ENCODE assay signal across 8 cellular contexts in the genomic region with DNA sequence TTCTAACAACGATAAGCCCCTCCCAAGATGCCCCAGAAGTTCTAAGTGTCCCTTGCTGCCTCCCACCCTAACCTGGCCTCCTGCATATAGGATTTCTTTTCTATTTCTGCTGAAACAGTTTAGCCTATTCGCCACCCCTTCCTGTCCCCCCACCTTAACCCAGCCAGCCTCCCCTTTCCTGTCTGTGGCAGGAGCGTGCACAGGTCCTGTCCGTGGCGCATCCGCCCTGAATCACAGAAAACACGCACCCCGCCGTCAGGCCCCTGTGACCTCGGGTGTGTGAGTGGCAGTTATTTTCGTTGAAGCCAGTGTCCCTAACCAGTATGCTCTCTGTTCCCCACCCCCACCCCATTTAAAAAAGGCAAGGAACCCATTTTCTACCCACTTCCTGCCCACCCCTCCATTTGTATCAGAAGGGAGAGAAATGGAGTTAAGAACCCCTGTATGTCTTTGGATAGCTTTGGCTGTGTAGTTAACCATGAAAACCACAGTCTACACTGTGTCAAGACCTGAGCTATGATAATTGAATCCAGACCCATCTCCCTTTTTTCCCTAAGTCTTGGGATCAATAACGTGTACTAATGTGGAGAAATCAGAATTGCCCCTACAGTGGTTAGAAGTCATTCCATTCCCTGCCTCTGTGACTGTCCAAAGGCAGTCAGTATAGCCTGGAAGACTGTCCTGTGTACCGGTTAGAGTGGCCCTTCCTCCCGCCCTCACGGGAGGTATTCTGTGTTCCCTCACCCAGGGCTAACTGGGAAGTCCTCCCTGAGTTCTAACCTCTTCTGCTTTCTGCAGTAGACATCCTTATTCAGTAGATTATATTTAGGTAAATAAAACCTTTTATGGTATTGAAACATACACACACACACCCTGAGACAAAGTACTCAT. TPM values are rescaled to one million over a fixed set of nuclear protein-coding genes. Genes with fewer than 3 reads are reported as not detected.
DNase-seq lines count a peak whose midpoint lies in the region; ATAC-seq and TF ChIP-seq lines count a peak whose summit lies in the region.

No MANE protein-coding gene starts in this region.

- H3K4me3 Mint-ChIP-seq in MCF 10A (ENCODE audit: unreplicated experiment) = peak overlapping the region; percentile 56
- H3K4me3 Mint-ChIP-seq in memory B cell = peak overlapping the region; percentile 99
- H3K4me3 Mint-ChIP-seq in stimulated activated naive B cell treated with anti-CD40 and anti-IgM and Interleukin-4, amounts not matched to agents 10 μg/mL and 1 μg/mL and 100 μg/mL, for 72 hours = peak overlapping the region; percentile 95

- ATAC-seq in memory B cell (ENCODE audit: low read depth) (peak; percentile 41), GM19035 (IDR thresholded peaks at IDR 0.05; ENCODE audit: unreplicated experiment) (no peak)
- ATAC-seq in stimulated activated naive B cell treated with anti-CD40 and anti-IgM and Interleukin-4, amounts not matched to agents 10 μg/mL and 1 μg/mL and 100 μg/mL, for 72 hours (replicated peaks) = peak; percentile 61 to 67

- H3K27ac Mint-ChIP-seq in MCF 10A (ENCODE audit: low read depth, unreplicated experiment) = peak overlapping the region; percentile 2
- peak overlapping the region; percentile 83 for H3K27ac Mint-ChIP-seq in memory B cell
- peak overlapping the region; percentile 96 for H3K27ac Mint-ChIP-seq in stimulated activated naive B cell treated with anti-CD40 and anti-IgM and Interleukin-4, amounts not matched to agents 10 μg/mL and 1 μg/mL and 100 μg/mL, for 72 hours

- intact Hi-C loops in MCF 10A (cut with micrococcal nuclease) = no loop called here

- POLR2A ChIA-PET in MCF 10A (lab: Yijun Ruan, JAX) = interaction anchor here (0.7 to 2.0 kb wide), 3 partner anchors 11 to 83 kb away, joined by 3 to 7 read pairs (median 4); no protein-coding TSS in a partner anchor

- no peaks in the 10 kb centered on the region for H3K36me3 Mint-ChIP-seq in MCF 10A (ENCODE audit: insufficient read depth, unreplicated experiment)
- peaks cover 35% of the 10 kb centered on the region for H3K36me3 Mint-ChIP-seq in memory B cell
- peaks cover 34 to 49% of the 10 kb centered on the region in 2 donors for H3K36me3 Mint-ChIP-seq in stimulated activated naive B cell treated with anti-CD40 and anti-IgM and Interleukin-4, amounts not matched to agents 10 μg/mL and 1 μg/mL and 100 μg/mL, for 72 hours

- TF ChIP-seq POLR2A in GM15510 (IDR thresholded peaks at IDR 0.05; ENCODE audit: borderline replicate concordance, extremely low read depth, insufficient read length) = peak; percentile 53

- CTCF ChIA-PET in MCF 10A (lab: Yijun Ruan, JAX) = interaction anchor here (1.0 to 2.5 kb wide), 3 partner anchors 10 to 36 kb away, joined by 3 to 13 read pairs (median 5); no protein-coding TSS in a partner anchor

- peaks cover 6% of the 10 kb centered on the region for H3K4me1 Mint-ChIP-seq in MCF 10A (ENCODE audit: insufficient read depth, unreplicated experiment)
- H3K4me1 Mint-ChIP-seq in memory B cell = peaks cover 67% of the 10 kb centered on the region
- H3K4me1 Mint-ChIP-seq in stimulated activated naive B cell treated with anti-CD40 and anti-IgM and Interleukin-4, amounts not matched to agents 10 μg/mL and 1 μg/mL and 100 μg/mL, for 72 hours = peaks cover 55 to 75% of the 10 kb centered on the region in 2 donors

- H3K27me3 Mint-ChIP-seq in MCF 10A (ENCODE audit: insufficient read depth, unreplicated experiment) (no peaks in the 10 kb centered on the region), memory B cell (no peaks in the 10 kb centered on the region)
- no peaks in the 10 kb centered on the region for H3K27me3 Mint-ChIP-seq in stimulated activated naive B cell treated with anti-CD40 and anti-IgM and Interleukin-4, amounts not matched to agents 10 μg/mL and 1 μg/mL and 100 μg/mL, for 72 hours

- DNase-seq in T-helper 2 cell (peak; percentile 30 to 91 (median 44)), MCF 10A (ENCODE audit: unreplicated experiment) (no peak), memory B cell (ENCODE audit: low spot score in 2 of 2) (peak in 1 of 2 donors; percentile 43), RKO (ENCODE audit: low spot score) (no peak), retina (no peak)
- DNase-seq in stimulated activated naive B cell treated with anti-CD40 and anti-IgM and Interleukin-4, amounts not matched to agents 10 μg/mL and 1 μg/mL and 100 μg/mL, for 72 hours = peak; percentile 55

- H3K9me3 Mint-ChIP-seq in MCF 10A (ENCODE audit: unreplicated experiment) (no peaks in the 10 kb centered on the region), memory B cell (no peaks in the 10 kb centered on the region)
- H3K9me3 Mint-ChIP-seq in stimulated activated naive B cell treated with anti-CD40 and anti-IgM and Interleukin-4, amounts not matched to agents 10 μg/mL and 1 μg/mL and 100 μg/mL, for 72 hours = no peaks in the 10 kb centered on the region

- BruUV-seq in MCF 10A (replicated peaks; lab: Mats Ljungman, UMichigan) = no TSS peak

- TF ChIP-seq CTCF in MCF 10A (IDR thresholded peaks at IDR 0.05; ENCODE audit: unreplicated experiment) = no peak

RNA-seq across cellular contexts. Expression of gene PLEKHO1, which starts 1.8 kb away (rescaled TPM):
- total RNA-seq in MCF 10A (2022) = 1.9 and 5.2 TPM in 2 replicates

Comparison
In these comparisons a context has a peak if more than half of its experiments do, and no peak if none do; other contexts are left out.
1. DNase-seq: peak in T-helper 2 cell (5 of 5) and stimulated activated naive B cell treated with anti-CD40 and anti-IgM and Interleukin-4, amounts not matched to agents 10 μg/mL and 1 μg/mL and 100 μg/mL, for 72 hours (single experiment); none in MCF 10A (single experiment), RKO (single experiment) and retina (single experiment).
2. H3K27ac Mint-ChIP-seq: peak in every context shown above with its lines; median percentile 96 in stimulated activated naive B cell treated with anti-CD40 and anti-IgM and Interleukin-4, amounts not matched to agents 10 μg/mL and 1 μg/mL and 100 μg/mL, for 72 hours; 83 in memory B cell; 2 in MCF 10A.
3. Peak in every context shown above with its lines, with median percentiles within 50 percentile points of each other: H3K4me3 Mint-ChIP-seq.